Comparison of ENCODE assay signal across 16 cellular contexts in genomic region chr1:194658090-194658439, GRCh38.
A peak's percentile ranks its signal among the peaks of the same experiment; 100 is the strongest.
DNase-seq lines count a peak whose midpoint lies in the region; ATAC-seq, FAIRE-seq and TF ChIP-seq lines count a peak whose summit lies in the region.
"Had no signal": no experiment of that assay in that cellular context is flagged by ENCODE, and none has a peak within 500 bp of the region (broad histone marks: within the 10 kb centered on the region; RNA-seq: fewer than 3 reads in every experiment).

No MANE protein-coding gene starts in this region.

- H3K4me1 ChIP-seq in foreskin keratinocyte (peaks cover 3% of the 10 kb centered on the region), smooth muscle cell (ENCODE audit: low read depth) (no peaks in the 10 kb centered on the region), adrenal gland (replicated peaks in 1 of 2) (no peaks in the 10 kb centered on the region)
- H3K4me1 ChIP-seq: spleen had no signal

- TF ChIP-seq CTCF in foreskin keratinocyte (conservative IDR thresholded peaks at IDR 0.05) (no peak), smooth muscle cell (IDR thresholded peaks at IDR 0.05; ENCODE audit: borderline replicate concordance, insufficient read depth, poor library complexity, severe bottlenecking) (no peak), adrenal gland (IDR thresholded peaks at IDR 0.05) (no peak)

- no peak for TF ChIP-seq POLR2A in adrenal gland (IDR thresholded peaks at IDR 0.05)

- intact Hi-C loops in adrenal gland (cut with DNase I), result no loop called here

- no peak overlapping the region for H3K9ac ChIP-seq in smooth muscle cell (ENCODE audit: low read depth)

- H3K27me3 ChIP-seq in foreskin keratinocyte (no peaks in the 10 kb centered on the region), smooth muscle cell (ENCODE audit: low read depth) (peaks cover 9% of the 10 kb centered on the region), adrenal gland (no peaks in the 10 kb centered on the region)
- H3K27me3 ChIP-seq: spleen had no signal

- H3K4me1 Mint-ChIP-seq in activated T-cell treated with anti-CD3 and anti-CD28 coated beads, Interleukin-2, amount 50 U/mL, for 72 hours (ENCODE audit: low read depth), result no peaks in the 10 kb centered on the region
- H3K4me1 Mint-ChIP-seq: activated naive CD4-positive, alpha-beta T cell treated with anti-CD3 and anti-CD28 coated beads, Interleukin-2, amount 50 U/mL, for 24 hours; IgD-negative memory B cell had no signal

- H3K27ac Mint-ChIP-seq in activated T-cell treated with anti-CD3 and anti-CD28 coated beads, Interleukin-2, amount 50 U/mL, for 72 hours, result no peak overlapping the region
- H3K27ac Mint-ChIP-seq: activated naive CD4-positive, alpha-beta T cell treated with anti-CD3 and anti-CD28 coated beads, Interleukin-2, amount 50 U/mL, for 24 hours; CD4-positive, alpha-beta T cell; IgD-negative memory B cell had no signal

- no peaks in the 10 kb centered on the region for H3K27me3 Mint-ChIP-seq in activated T-cell treated with anti-CD3 and anti-CD28 coated beads, Interleukin-2, amount 50 U/mL, for 72 hours (ENCODE audit: low read depth)
- H3K27me3 Mint-ChIP-seq: CD4-positive, alpha-beta T cell; IgD-negative memory B cell had no signal

- peak; percentile 11 for DNase-seq in Daoy (ENCODE audit: low read depth)
- peak; percentile 7 for DNase-seq in SIG-M5 (lab: John Stamatoyannopoulos, UW)
- DNase-seq in foreskin keratinocyte, result peak; percentile 78 to 88
- DNase-seq in smooth muscle cell (lab: John Stamatoyannopoulos, UW; ENCODE audit: unreplicated experiment), result no peak
- no peak for DNase-seq in adrenal gland
- DNase-seq in frontal cortex (ENCODE audit: low spot score in 2 of 2), result no peak
- DNase-seq in activated T-cell treated with anti-CD3 and anti-CD28 coated beads, Interleukin-2, amount 50 U/mL, for 72 hours, result no peak
- DNase-seq: activated CD4-positive, alpha-beta T cell treated with anti-CD3 and anti-CD28 coated beads, Interleukin-2, amount 50 U/mL, for 4 hours; CD4-positive, alpha-beta T cell; effector CD8-positive, alpha-beta T cell; NCI-H2171 treated with DMSO at 0.1 percent for 48 hours; SHP77 treated with DMSO at 0.1 percent for 48 hours; spleen had no signal

- no peaks in the 10 kb centered on the region for H3K36me3 Mint-ChIP-seq in activated T-cell treated with anti-CD3 and anti-CD28 coated beads, Interleukin-2, amount 50 U/mL, for 72 hours (ENCODE audit: insufficient read depth in 2 of 2)
- H3K36me3 Mint-ChIP-seq: activated naive CD4-positive, alpha-beta T cell treated with anti-CD3 and anti-CD28 coated beads, Interleukin-2, amount 50 U/mL, for 24 hours; IgD-negative memory B cell had no signal

- H3F3A ChIP-seq in smooth muscle cell (ENCODE audit: low read depth), result no peaks in the 10 kb centered on the region

- no peak overlapping the region for H3K4me2 ChIP-seq in smooth muscle cell

- H3K36me3 ChIP-seq in smooth muscle cell (ENCODE audit: low read depth) (no peaks in the 10 kb centered on the region), adrenal gland (replicated peaks in 1 of 2) (no peaks in the 10 kb centered on the region)
- H3K36me3 ChIP-seq: spleen had no signal

- no peak overlapping the region for H2AFZ ChIP-seq in smooth muscle cell (ENCODE audit: low read depth)

- H3K27ac ChIP-seq in foreskin keratinocyte (no peak overlapping the region), smooth muscle cell (ENCODE audit: low read depth) (no peak overlapping the region), adrenal gland (no peak overlapping the region)
- H3K27ac ChIP-seq: spleen had no signal

- ATAC-seq in HG03432 (IDR thresholded peaks at IDR 0.05; ENCODE audit: unreplicated experiment), result peak; percentile 79
- peak; percentile 97 for ATAC-seq in foreskin keratinocyte
- no peak for ATAC-seq in activated T-cell treated with anti-CD3 and anti-CD28 coated beads, Interleukin-2, amount 50 U/mL, for 72 hours (replicated peaks in 1 of 2)

- H3K4me3 Mint-ChIP-seq in activated T-cell treated with anti-CD3 and anti-CD28 coated beads, Interleukin-2, amount 50 U/mL, for 72 hours, result no peak overlapping the region
- H3K4me3 Mint-ChIP-seq: activated naive CD4-positive, alpha-beta T cell treated with anti-CD3 and anti-CD28 coated beads, Interleukin-2, amount 50 U/mL, for 24 hours; CD4-positive, alpha-beta T cell; IgD-negative memory B cell had no signal

- peaks cover 0 to 2% of the 10 kb centered on the region in 2 donors for H3K9me3 Mint-ChIP-seq in activated T-cell treated with anti-CD3 and anti-CD28 coated beads, Interleukin-2, amount 50 U/mL, for 72 hours
- H3K9me3 Mint-ChIP-seq: activated naive CD4-positive, alpha-beta T cell treated with anti-CD3 and anti-CD28 coated beads, Interleukin-2, amount 50 U/mL, for 24 hours; CD4-positive, alpha-beta T cell had no signal

- no peaks in the 10 kb centered on the region for H4K20me1 ChIP-seq in smooth muscle cell (ENCODE audit: low read depth)

- H3K9me3 ChIP-seq in smooth muscle cell (replicated peaks; ENCODE audit: low read depth) (no peaks in the 10 kb centered on the region), adrenal gland (replicated peaks in 1 of 3) (no peaks in the 10 kb centered on the region)

- WGBS in smooth muscle cell (ENCODE audit: low lambda C conversion rate), result 58% methylated on average over 1 of the region's 1 CpG
- 35 to 53% (median 46%) methylated on average over 1 of the region's 1 CpG for WGBS in adrenal gland, 4 donors

- H3K4me3 ChIP-seq in smooth muscle cell (no peak overlapping the region), adrenal gland (no peak overlapping the region)
- H3K4me3 ChIP-seq: spleen had no signal

- no peak for FAIRE-seq in frontal cortex (lab: Jason Lieb, UNC)

- no peaks in the 10 kb centered on the region for H3K79me2 ChIP-seq in smooth muscle cell (ENCODE audit: low read depth)

Comparison
In these comparisons a context has a peak if more than half of its experiments do, and no peak if none do; other contexts are left out.
1. DNase-seq: peak in Daoy (single experiment), SIG-M5 (single experiment) and foreskin keratinocyte (2 of 2); none in smooth muscle cell (single experiment), adrenal gland (0 of 7), frontal cortex (0 of 2) and activated T-cell treated with anti-CD3 and anti-CD28 coated beads, Interleukin-2, amount 50 U/mL, for 72 hours (0 of 2).
2. ATAC-seq: peak in HG03432 (single experiment) and foreskin keratinocyte (single experiment); none in activated T-cell treated with anti-CD3 and anti-CD28 coated beads, Interleukin-2, amount 50 U/mL, for 72 hours (0 of 2).